27 cellular contexts compared by ENCODE assay signal in the genomic region with DNA sequence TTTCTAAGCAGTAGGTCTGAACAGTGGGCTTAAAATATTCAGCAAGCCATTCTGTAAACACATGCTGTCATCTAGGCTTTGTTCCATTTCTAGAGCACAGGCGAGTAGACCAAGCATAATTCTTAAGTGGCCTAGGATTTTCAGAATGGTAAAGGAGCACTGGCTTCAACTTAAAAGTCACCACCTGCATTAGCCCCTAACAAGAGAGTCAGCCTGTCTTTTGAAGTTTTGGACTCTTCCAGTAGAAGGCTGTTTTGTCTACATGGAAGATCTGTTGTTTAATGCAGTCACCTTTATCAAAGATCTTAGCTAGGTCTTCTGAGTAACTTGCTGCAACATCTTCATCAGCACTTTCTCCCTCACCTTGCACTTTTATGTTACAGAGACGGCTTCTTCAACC.
"Had no signal": no experiment of that assay in that cellular context is flagged by ENCODE, and none has a peak within 500 bp of the region (broad histone marks: within the 10 kb centered on the region; RNA-seq: fewer than 3 reads in every experiment).

No MANE protein-coding gene starts in this region.

- H3K27me3 Mint-ChIP-seq: activated CD8-positive, alpha-beta memory T cell treated with anti-CD3 and anti-CD28 coated beads, Interleukin-2, amount 10 ng/mL, durations not matched to agents 7 days and 5 days; activated naive CD4-positive, alpha-beta T cell treated with anti-CD3 and anti-CD28 coated beads, Interleukin-2, amount 10 ng/mL, durations not matched to agents 7 days and 5 days; progenitor cell of endocrine pancreas; stimulated activated memory B cell treated with anti-CD40 and anti-IgM and Interleukin-4, amounts not matched to agents 10 μg/mL and 1 μg/mL and 100 μg/mL, for 72 hours; T-helper 17 cell had no signal

- DNase-seq: activated CD4-positive, alpha-beta T cell treated with anti-CD3 and anti-CD28 coated beads for 48 hours; activated CD4-positive, alpha-beta T cell treated with anti-CD3 and anti-CD28 coated beads, Interleukin-2, amount 50 U/mL, for 48 hours; activated CD8-positive, alpha-beta memory T cell treated with anti-CD3 and anti-CD28 coated beads, Interleukin-2, amount 10 ng/mL, durations not matched to agents 7 days and 5 days; activated gamma-delta T cell; activated naive CD4-positive, alpha-beta T cell treated with anti-CD3 and anti-CD28 coated beads, Interleukin-2, amount 10 ng/mL, durations not matched to agents 7 days and 5 days; adrenal gland; aorta; body of pancreas; cerebellar nuclear complex; colonic mucosa; effector CD8-positive, alpha-beta T cell; glutamatergic neuron; left lung; lower lobe of right lung; mesenchymal stem cell; stimulated activated CD4-positive, alpha-beta T cell treated with anti-CD3 and anti-CD28 coated beads, Interleukin-4, amount 100 ng/mL, for 24 hours; T-helper 17 cell; T1000; WERI-Rb-1 had no signal

- H3K4me1 Mint-ChIP-seq: nephron had no signal

- H3K4me3 Mint-ChIP-seq: activated CD8-positive, alpha-beta memory T cell treated with anti-CD3 and anti-CD28 coated beads, Interleukin-2, amount 10 ng/mL, durations not matched to agents 7 days and 5 days; activated naive CD4-positive, alpha-beta T cell treated with anti-CD3 and anti-CD28 coated beads, Interleukin-2, amount 10 ng/mL, durations not matched to agents 7 days and 5 days; nephron; stimulated activated memory B cell treated with anti-CD40 and anti-IgM and Interleukin-4, amounts not matched to agents 10 μg/mL and 1 μg/mL and 100 μg/mL, for 72 hours; T-helper 17 cell had no signal

- H3K27ac Mint-ChIP-seq: activated CD8-positive, alpha-beta memory T cell treated with anti-CD3 and anti-CD28 coated beads, Interleukin-2, amount 10 ng/mL, durations not matched to agents 7 days and 5 days; activated naive CD4-positive, alpha-beta T cell treated with anti-CD3 and anti-CD28 coated beads, Interleukin-2, amount 10 ng/mL, durations not matched to agents 7 days and 5 days had no signal

- H3K9me3 Mint-ChIP-seq: activated naive CD4-positive, alpha-beta T cell treated with anti-CD3 and anti-CD28 coated beads, Interleukin-2, amount 10 ng/mL, durations not matched to agents 7 days and 5 days; nephron; stimulated activated memory B cell treated with anti-CD40 and anti-IgM and Interleukin-4, amounts not matched to agents 10 μg/mL and 1 μg/mL and 100 μg/mL, for 72 hours had no signal

- ATAC-seq: activated CD4-positive, CD25-positive, alpha-beta regulatory T cell treated with anti-CD3 and anti-CD28 coated beads, Interleukin-2, amount 50 U/mL, for 24 hours; activated CD8-positive, alpha-beta memory T cell treated with anti-CD3 and anti-CD28 coated beads, Interleukin-2, amount 10 ng/mL, durations not matched to agents 7 days and 5 days; body of pancreas; left lung; lower lobe of right lung; sciatic nerve; stimulated activated memory B cell treated with anti-CD40 and anti-IgM and Interleukin-4, amounts not matched to agents 10 μg/mL and 1 μg/mL and 100 μg/mL, for 72 hours; T-helper 17 cell had no signal

- H3K27ac ChIP-seq: adrenal gland, body of pancreas, cardiac muscle cell, colonic mucosa, left lung, lower lobe of right lung, skin epidermis, tibial nerve, WERI-Rb-1 had no signal
